Comparison of ENCODE assay signal across 30 cellular contexts in genomic region chr1:109825774-109826173, GRCh38.
DNase-seq lines count a peak whose midpoint lies in the region; ATAC-seq, FAIRE-seq and TF ChIP-seq lines count a peak whose summit lies in the region.
"Had no signal": no experiment of that assay in that cellular context is flagged by ENCODE, and none has a peak within 500 bp of the region (broad histone marks: within the 10 kb centered on the region; RNA-seq: fewer than 3 reads in every experiment).

No MANE protein-coding gene starts in this region.

- peak; percentile 53 to 58 for ATAC-seq in activated T-cell treated with anti-CD3 and anti-CD28 coated beads, Interleukin-2, amount 50 U/mL, for 72 hours (replicated peaks in 1 of 2)
- peak; percentile 33 to 58 for ATAC-seq in stimulated activated naive B cell treated with anti-CD40 and anti-IgM and Interleukin-4, amounts not matched to agents 10 μg/mL and 1 μg/mL and 100 μg/mL, for 72 hours (replicated peaks)
- ATAC-seq in HG03378 (IDR thresholded peaks at IDR 0.05; ENCODE audit: unreplicated experiment) (no peak), pancreas (no peak)
- ATAC-seq: activated CD8-positive, alpha-beta T cell treated with anti-CD3 and anti-CD28 coated beads, Interleukin-2, amount 10 ng/mL, durations not matched to agents 7 days and 5 days; right cardiac atrium had no signal

- H3K36me3 ChIP-seq in pancreas: no peaks in the 10 kb centered on the region

- no peaks in the 10 kb centered on the region for H3K4me1 ChIP-seq in pancreas

- DNase-seq in activated T-cell treated with anti-CD3 and anti-CD28 coated beads, Interleukin-2, amount 50 U/mL, for 72 hours: no peak
- no peak for DNase-seq in activated T-cell treated with anti-CD3 and anti-CD28 coated beads, Interleukin-2, amount 50 U/mL, for 48 hours
- DNase-seq in GM20000 (ENCODE audit: low spot score) (peak; percentile 1), SKM-1 treated with dmso at 0.1 percent for 144 hours (lab: John Stamatoyannopoulos, UW; ENCODE audit: unreplicated experiment) (no peak), pancreas (no peak)
- no peak for DNase-seq in activated T-helper 2 cell treated with anti-CD3 and anti-CD28 coated beads, Interferon-gamma antibody, Interleukin-2, Interleukin-4, amounts not matched to agents 10 μg/mL and 5 μg/mL and 100 μg/mL, durations not matched to agents 14 hours and 24 hours and 36 hours (ENCODE audit: low spot score)
- DNase-seq in stimulated activated naive B cell treated with anti-CD40 and anti-IgM and Interleukin-4, amounts not matched to agents 10 μg/mL and 1 μg/mL and 100 μg/mL, for 72 hours: no peak
- DNase-seq: activated CD4-positive, CD25-positive, alpha-beta regulatory T cell; activated CD8-positive, alpha-beta T cell treated with anti-CD3 and anti-CD28 coated beads, Interleukin-2, amount 10 ng/mL, durations not matched to agents 7 days and 5 days; activated naive CD4-positive, alpha-beta T cell treated with anti-CD3 and anti-CD28 coated beads for 36 hours; activated T-cell treated with anti-CD3 and anti-CD28 coated beads, Interleukin-2, amount 50 U/mL, for 1 hour; aorta; COR-L47; DMS53; effector memory CD4-positive, alpha-beta T cell; HCEC 1CT; NCI-H1105; NCI-H187 treated with DMSO at 0.1 percent for 48 hours; NCI-H524; NK-92 treated with Interleukin-12 subunit alpha and Interleukin-12 subunit beta, amount 100 ng/mL, for 24 hours; right cardiac atrium; SHP77 treated with DMSO at 0.1 percent for 48 hours; stimulated activated CD4-positive, alpha-beta T cell treated with anti-CD3 and anti-CD28 coated beads, Interleukin-2, amount 100 ng/mL, for 48 hours had no signal

- peaks cover 49% of the 10 kb centered on the region for H3K4me1 Mint-ChIP-seq in activated T-cell treated with anti-CD3 and anti-CD28 coated beads, Interleukin-2, amount 50 U/mL, for 72 hours (ENCODE audit: low read depth)
- peaks cover 55% of the 10 kb centered on the region for H3K4me1 Mint-ChIP-seq in activated T-helper 2 cell treated with anti-CD3 and anti-CD28 coated beads, Interferon-gamma antibody, Interleukin-2, Interleukin-4, amounts not matched to agents 10 μg/mL and 5 μg/mL and 100 μg/mL, durations not matched to agents 14 hours and 24 hours and 36 hours (ENCODE audit: low read depth)
- peaks cover 47 to 58% of the 10 kb centered on the region in 2 donors for H3K4me1 Mint-ChIP-seq in stimulated activated naive B cell treated with anti-CD40 and anti-IgM and Interleukin-4, amounts not matched to agents 10 μg/mL and 1 μg/mL and 100 μg/mL, for 72 hours

- intact Hi-C loops in activated T-helper 2 cell treated with anti-CD3 and anti-CD28 coated beads, Interferon-gamma antibody, Interleukin-2, Interleukin-4, amounts not matched to agents 10 μg/mL and 5 μg/mL and 100 μg/mL, durations not matched to agents 14 hours and 24 hours and 36 hours (cut with micrococcal nuclease): loop anchor here (1.0 to 5.0 kb wide), 3 partner anchors 23 to 65 kb away; no protein-coding TSS in a partner anchor
- intact Hi-C loops in pancreas (cut with DNase I): no loop called here

- H3K9me3 Mint-ChIP-seq in activated T-cell treated with anti-CD3 and anti-CD28 coated beads, Interleukin-2, amount 50 U/mL, for 72 hours: no peaks in the 10 kb centered on the region
- H3K9me3 Mint-ChIP-seq in activated T-helper 2 cell treated with anti-CD3 and anti-CD28 coated beads, Interferon-gamma antibody, Interleukin-2, Interleukin-4, amounts not matched to agents 10 μg/mL and 5 μg/mL and 100 μg/mL, durations not matched to agents 14 hours and 24 hours and 36 hours: no peaks in the 10 kb centered on the region
- H3K9me3 Mint-ChIP-seq in stimulated activated naive B cell treated with anti-CD40 and anti-IgM and Interleukin-4, amounts not matched to agents 10 μg/mL and 1 μg/mL and 100 μg/mL, for 72 hours: no peaks in the 10 kb centered on the region
- H3K9me3 Mint-ChIP-seq: activated naive CD4-positive, alpha-beta T cell treated with anti-CD3 and anti-CD28 coated beads for 36 hours; neural crest cell had no signal

- no peak overlapping the region for H3K27ac ChIP-seq in pancreas

- H3K9me3 ChIP-seq in pancreas: no peaks in the 10 kb centered on the region

- H3K27me3 ChIP-seq in pancreas: no peaks in the 10 kb centered on the region

- no peaks in the 10 kb centered on the region for H3K36me3 Mint-ChIP-seq in activated T-cell treated with anti-CD3 and anti-CD28 coated beads, Interleukin-2, amount 50 U/mL, for 72 hours (ENCODE audit: insufficient read depth in 2 of 2)
- no peaks in the 10 kb centered on the region for H3K36me3 Mint-ChIP-seq in activated T-helper 2 cell treated with anti-CD3 and anti-CD28 coated beads, Interferon-gamma antibody, Interleukin-2, Interleukin-4, amounts not matched to agents 10 μg/mL and 5 μg/mL and 100 μg/mL, durations not matched to agents 14 hours and 24 hours and 36 hours (ENCODE audit: low read depth)
- H3K36me3 Mint-ChIP-seq in stimulated activated naive B cell treated with anti-CD40 and anti-IgM and Interleukin-4, amounts not matched to agents 10 μg/mL and 1 μg/mL and 100 μg/mL, for 72 hours: no peaks in the 10 kb centered on the region
- H3K36me3 Mint-ChIP-seq: IgD-negative memory B cell had no signal

- FAIRE-seq in pancreas (lab: Jason Lieb, UNC): no peak
- FAIRE-seq: G401.6, keratinocyte had no signal

- peak overlapping the region in 1 of 2 donors; percentile 60 for H3K4me3 Mint-ChIP-seq in activated T-cell treated with anti-CD3 and anti-CD28 coated beads, Interleukin-2, amount 50 U/mL, for 72 hours
- no peak overlapping the region for H3K4me3 Mint-ChIP-seq in activated T-helper 2 cell treated with anti-CD3 and anti-CD28 coated beads, Interferon-gamma antibody, Interleukin-2, Interleukin-4, amounts not matched to agents 10 μg/mL and 5 μg/mL and 100 μg/mL, durations not matched to agents 14 hours and 24 hours and 36 hours (ENCODE audit: low read depth)
- H3K4me3 Mint-ChIP-seq in stimulated activated naive B cell treated with anti-CD40 and anti-IgM and Interleukin-4, amounts not matched to agents 10 μg/mL and 1 μg/mL and 100 μg/mL, for 72 hours: peak overlapping the region in 1 of 2 donors; percentile 39
- H3K4me3 Mint-ChIP-seq: activated CD8-positive, alpha-beta T cell treated with anti-CD3 and anti-CD28 coated beads, Interleukin-2, amount 10 ng/mL, durations not matched to agents 7 days and 5 days; activated naive CD4-positive, alpha-beta T cell treated with anti-CD3 and anti-CD28 coated beads for 36 hours; IgD-negative memory B cell; neural crest cell had no signal

- TF ChIP-seq CTCF in GM20000 (IDR thresholded peaks at IDR 0.05; ENCODE audit: extremely low read depth, missing control alignments) (no peak), pancreas (IDR thresholded peaks at IDR 0.05) (no peak)

- H3K27me3 Mint-ChIP-seq in activated T-cell treated with anti-CD3 and anti-CD28 coated beads, Interleukin-2, amount 50 U/mL, for 72 hours (ENCODE audit: low read depth): no peaks in the 10 kb centered on the region
- H3K27me3 Mint-ChIP-seq in activated T-helper 2 cell treated with anti-CD3 and anti-CD28 coated beads, Interferon-gamma antibody, Interleukin-2, Interleukin-4, amounts not matched to agents 10 μg/mL and 5 μg/mL and 100 μg/mL, durations not matched to agents 14 hours and 24 hours and 36 hours (ENCODE audit: low read depth): no peaks in the 10 kb centered on the region
- peaks cover 0 to 12% of the 10 kb centered on the region in 2 donors for H3K27me3 Mint-ChIP-seq in stimulated activated naive B cell treated with anti-CD40 and anti-IgM and Interleukin-4, amounts not matched to agents 10 μg/mL and 1 μg/mL and 100 μg/mL, for 72 hours
- H3K27me3 Mint-ChIP-seq: IgD-negative memory B cell had no signal

- H3K4me3 ChIP-seq in pancreas: no peak overlapping the region
- H3K4me3 ChIP-seq: coronary artery, lung had no signal

- H3K27ac Mint-ChIP-seq in activated T-cell treated with anti-CD3 and anti-CD28 coated beads, Interleukin-2, amount 50 U/mL, for 72 hours: peak overlapping the region; percentile 12
- peak overlapping the region; percentile 77 for H3K27ac Mint-ChIP-seq in activated T-helper 2 cell treated with anti-CD3 and anti-CD28 coated beads, Interferon-gamma antibody, Interleukin-2, Interleukin-4, amounts not matched to agents 10 μg/mL and 5 μg/mL and 100 μg/mL, durations not matched to agents 14 hours and 24 hours and 36 hours
- peak overlapping the region; percentile 57 for H3K27ac Mint-ChIP-seq in stimulated activated naive B cell treated with anti-CD40 and anti-IgM and Interleukin-4, amounts not matched to agents 10 μg/mL and 1 μg/mL and 100 μg/mL, for 72 hours
- H3K27ac Mint-ChIP-seq: activated CD8-positive, alpha-beta T cell treated with anti-CD3 and anti-CD28 coated beads, Interleukin-2, amount 10 ng/mL, durations not matched to agents 7 days and 5 days; activated naive CD4-positive, alpha-beta T cell treated with anti-CD3 and anti-CD28 coated beads for 36 hours had no signal

Comparison
In these comparisons a context has a peak if more than half of its experiments do, and no peak if none do; other contexts are left out.
1. ATAC-seq: peak in activated T-cell treated with anti-CD3 and anti-CD28 coated beads, Interleukin-2, amount 50 U/mL, for 72 hours (2 of 2) and stimulated activated naive B cell treated with anti-CD40 and anti-IgM and Interleukin-4, amounts not matched to agents 10 μg/mL and 1 μg/mL and 100 μg/mL, for 72 hours (2 of 2); none in HG03378 (single experiment) and pancreas (0 of 4).
2. H3K27ac Mint-ChIP-seq: peak in every context shown above with its lines; median percentile 77 in activated T-helper 2 cell treated with anti-CD3 and anti-CD28 coated beads, Interferon-gamma antibody, Interleukin-2, Interleukin-4, amounts not matched to agents 10 μg/mL and 5 μg/mL and 100 μg/mL, durations not matched to agents 14 hours and 24 hours and 36 hours; 57 in stimulated activated naive B cell treated with anti-CD40 and anti-IgM and Interleukin-4, amounts not matched to agents 10 μg/mL and 1 μg/mL and 100 μg/mL, for 72 hours; 12 in activated T-cell treated with anti-CD3 and anti-CD28 coated beads, Interleukin-2, amount 50 U/mL, for 72 hours.